In the genomic region with DNA sequence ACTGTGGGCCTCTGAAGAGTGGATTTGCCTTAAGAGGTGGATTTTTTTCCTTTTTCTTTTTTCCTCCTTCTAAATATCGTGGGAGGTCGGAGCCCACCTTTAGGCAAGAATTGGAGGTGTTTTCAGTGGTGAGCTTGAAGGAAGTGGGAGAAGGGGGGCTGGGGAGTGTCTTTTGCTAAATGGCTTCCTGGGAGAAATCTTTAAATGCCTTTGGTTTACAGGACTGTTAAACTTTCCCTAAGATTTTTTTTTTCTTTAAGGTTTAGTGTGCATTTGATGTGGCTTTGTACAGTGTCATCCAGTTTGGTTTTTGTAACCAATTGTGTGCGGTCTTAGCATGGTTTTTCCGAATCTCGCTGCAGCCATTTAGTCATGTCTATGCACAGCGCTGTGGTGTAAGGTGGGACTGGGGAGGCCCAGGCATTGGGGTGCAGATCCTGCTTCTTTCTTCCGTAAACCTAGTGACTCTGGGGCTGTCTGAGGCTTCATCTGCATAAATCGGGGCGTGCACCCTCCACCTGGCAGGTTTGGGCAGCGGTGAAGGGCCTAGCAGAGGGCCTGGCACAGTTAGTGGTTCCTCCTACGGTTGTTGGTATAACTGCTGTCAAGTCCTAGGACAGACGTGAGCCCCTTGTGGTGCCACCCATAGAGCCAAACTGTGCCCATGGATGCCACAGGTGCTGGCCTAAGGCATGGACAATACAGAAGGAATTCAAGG, we compare ENCODE assay signal across 8 cellular contexts. TPM values are rescaled to one million over a fixed set of nuclear protein-coding genes. Genes with fewer than 3 reads are reported as not detected.
DNase-seq lines count a peak whose midpoint lies in the region; ATAC-seq and TF ChIP-seq lines count a peak whose summit lies in the region.

No MANE protein-coding gene starts in this region.

- POLR2A ChIA-PET in Panc1 (lab: Charles Lee) = interaction anchor here (0.7 kb wide), 1 partner anchor 10 kb away, joined by 6 read pairs; no protein-coding TSS in a partner anchor

- intact Hi-C loops in Panc1 (cut with micrococcal nuclease; ENCODE audit: unreplicated experiment) = no loop called here

- H3K4me3 ChIP-seq in Panc1 (ENCODE audit: low read depth in 2 of 2, low read length in 2 of 2) = peak overlapping the region; percentile 85 to 88
- H3K4me3 ChIP-seq in retinal pigment epithelial cell (ENCODE audit: low read length) = peak overlapping the region; percentile 91

- H3K36me3 ChIP-seq in Panc1 (ENCODE audit: control insufficient read depth, insufficient read depth, low read length) = peaks cover 2% of the 10 kb centered on the region

- ATAC-seq in Panc1 (peak; percentile 25; the same call in 1 of the 2 replicates), HG03378 (IDR thresholded peaks at IDR 0.05; ENCODE audit: unreplicated experiment) (no peak), GM18519 (IDR thresholded peaks at IDR 0.05; ENCODE audit: low FRiP score, unreplicated experiment) (no peak)

- in situ Hi-C loops in Panc1 (cut with HindIII; ENCODE audit: low pct_unique_long_range_greater_than_20kb, low sequenced_read_pairs) = no loop called here

- CTCF ChIA-PET in Panc1 (lab: Charles Lee) = no interaction called here

- 0 out of 2 replicates have a peak, but pooled peaks have one; percentile 17 for TF ChIP-seq CTCF in Panc1 (IDR thresholded peaks at IDR 0.05)
- TF ChIP-seq CTCF in retinal pigment epithelial cell (conservative IDR thresholded peaks at IDR 0.05; ENCODE audit: low read depth, low read length) = no peak

- peaks cover 29% of the 10 kb centered on the region for H3K4me1 ChIP-seq in Panc1 (ENCODE audit: control insufficient read depth, insufficient read depth, low read length)

- DNase-seq in NCI-H748 (lab: John Stamatoyannopoulos, UW; ENCODE audit: unreplicated experiment) = peak; percentile 31
- no peak for DNase-seq in NCI-H748 treated with DMSO at 0.1 percent for 48 hours (lab: John Stamatoyannopoulos, UW)
- DNase-seq in Panc1 (ENCODE audit: low read depth, low spot score) = no peak
- peak; percentile 89 for DNase-seq in activated effector memory CD4-positive, alpha-beta T cell treated with anti-CD3 and anti-CD28 coated beads, Interleukin-2, amount 50 U/mL, for 16 hours
- peak; percentile 42 for DNase-seq in glomerular visceral epithelial cell (ENCODE audit: extremely low spot score)
- no peak for DNase-seq in retinal pigment epithelial cell (ENCODE audit: low read depth)

- no peaks in the 10 kb centered on the region for H3K27me3 ChIP-seq in Panc1 (ENCODE audit: control insufficient read depth, insufficient read depth, low read length)

- H3K27ac ChIP-seq in Panc1 (ENCODE audit: low read length) = peak overlapping the region; percentile 90

- no peaks in the 10 kb centered on the region for H3K9me3 ChIP-seq in Panc1 (ENCODE audit: control insufficient read depth, insufficient read depth, low read depth, low read length)

- TSS peak; percentile 75 for BruUV-seq in Panc1 (replicated peaks; lab: Mats Ljungman, UMichigan)

RNA-seq across cellular contexts. Expression of gene PRRC2B, which starts 1.3 kb away (rescaled TPM):
- total RNA-seq in Panc1 (2021; ENCODE audit: unreplicated experiment) = 200 TPM
- polyA plus RNA-seq in Panc1 (2012; ENCODE audit: insufficient read length) = 124 TPM

Comparison
In these comparisons a context has a peak if more than half of its experiments do, and no peak if none do; other contexts are left out.
1. DNase-seq: peak in NCI-H748 (single experiment), activated effector memory CD4-positive, alpha-beta T cell treated with anti-CD3 and anti-CD28 coated beads, Interleukin-2, amount 50 U/mL, for 16 hours (single experiment) and glomerular visceral epithelial cell (single experiment); none in NCI-H748 treated with DMSO at 0.1 percent for 48 hours (single experiment), Panc1 (single experiment) and retinal pigment epithelial cell (single experiment).